ENCODE assay signal across 1 cellular context in genomic region chrX:41003501-41004286, GRCh38.
TF ChIP-seq lines count a peak whose summit lies in the region.

No MANE protein-coding gene starts in this region.

TF ChIP-seq in A549, 52 proteins besides CTCF, POLR2A, EP300 and RAD21 (continued from another document):
- TF ChIP-seq, protein P1, sequence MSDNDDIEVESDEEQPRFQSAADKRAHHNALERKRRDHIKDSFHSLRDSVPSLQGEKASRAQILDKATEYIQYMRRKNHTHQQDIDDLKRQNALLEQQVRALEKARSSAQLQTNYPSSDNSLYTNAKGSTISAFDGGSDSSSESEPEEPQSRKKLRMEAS (IDR thresholded peaks at IDR 0.05): no peak
